Comparison of ENCODE assay signal across 8 cellular contexts in genomic region chr11:3836903-3837302, GRCh38. TPM values are rescaled to one million over a fixed set of nuclear protein-coding genes. Genes with fewer than 3 reads are reported as not detected.
DNase-seq lines count a peak whose midpoint lies in the region; ATAC-seq and TF ChIP-seq lines count a peak whose summit lies in the region.

No MANE protein-coding gene starts in this region.

- TF ChIP-seq CTCF in left lung (IDR thresholded peaks at IDR 0.05) (no peak), transverse colon (IDR thresholded peaks at IDR 0.05) (no peak)

- no peak for TF ChIP-seq EP300 in transverse colon (IDR thresholded peaks at IDR 0.05; ENCODE audit: low read depth)

- H3K36me3 Mint-ChIP-seq in activated T-helper 1 cell treated with anti-CD3 and anti-CD28 coated beads, Interleukin-12 subunit alpha, Interleukin-12 subunit beta, Interleukin-2, Interleukin-4 antibody, amounts not matched to agents 30 ng/mL and 10 ng/mL and 1 ng/mL, durations not matched to agents 14 hours and 24 hours and 36 hours (ENCODE audit: low read depth), result peaks cover 46% of the 10 kb centered on the region

- DNase-seq in activated CD8-positive, alpha-beta memory T cell treated with anti-CD3 and anti-CD28 coated beads for 24 hours, result peak; percentile 76
- DNase-seq in activated CD8-positive, alpha-beta memory T cell treated with anti-CD3 and anti-CD28 coated beads, Interleukin-2, amount 50 U/mL, for 48 hours, result no peak
- peak; percentile 42 for DNase-seq in activated T-helper 1 cell treated with anti-CD3 and anti-CD28 coated beads, Interleukin-12 subunit alpha, Interleukin-12 subunit beta, Interleukin-2, Interleukin-4 antibody, amounts not matched to agents 30 ng/mL and 10 ng/mL and 1 ng/mL, durations not matched to agents 14 hours and 24 hours and 36 hours (ENCODE audit: low spot score)
- DNase-seq in left lung (peak; percentile 79 to 89), transverse colon (peak; percentile 50), HuH-7 (ENCODE audit: low spot score) (no peak), DMS79 treated with DMSO at 0.1 percent for 48 hours (lab: John Stamatoyannopoulos, UW) (no peak)

- no peaks in the 10 kb centered on the region for H3K27me3 ChIP-seq in left lung
- no peaks in the 10 kb centered on the region for H3K27me3 ChIP-seq in transverse colon

- H3K4me1 Mint-ChIP-seq in activated T-helper 1 cell treated with anti-CD3 and anti-CD28 coated beads, Interleukin-12 subunit alpha, Interleukin-12 subunit beta, Interleukin-2, Interleukin-4 antibody, amounts not matched to agents 30 ng/mL and 10 ng/mL and 1 ng/mL, durations not matched to agents 14 hours and 24 hours and 36 hours (ENCODE audit: low read depth), result peaks cover 71% of the 10 kb centered on the region

- no peaks in the 10 kb centered on the region for H3K27me3 Mint-ChIP-seq in activated T-helper 1 cell treated with anti-CD3 and anti-CD28 coated beads, Interleukin-12 subunit alpha, Interleukin-12 subunit beta, Interleukin-2, Interleukin-4 antibody, amounts not matched to agents 30 ng/mL and 10 ng/mL and 1 ng/mL, durations not matched to agents 14 hours and 24 hours and 36 hours (ENCODE audit: insufficient read depth)

- peaks cover 40 to 84% of the 10 kb centered on the region in 2 donors for H3K4me1 ChIP-seq in left lung
- peaks cover 20 to 81% (median 39%) of the 10 kb centered on the region in 4 donors for H3K4me1 ChIP-seq in transverse colon

- 66 to 72% methylated on average over 2 to 5 of the region's 5 CpGs for WGBS in transverse colon (ENCODE audit: low coverage in 1 of 2), 2 donors

- H3K4me3 ChIP-seq in left lung, result peak overlapping the region in 1 of 2 donors; percentile 88
- H3K4me3 ChIP-seq in transverse colon, result peak overlapping the region in 1 of 4 donors; percentile 27

- peak overlapping the region; percentile 94 for H3K27ac Mint-ChIP-seq in activated T-helper 1 cell treated with anti-CD3 and anti-CD28 coated beads, Interleukin-12 subunit alpha, Interleukin-12 subunit beta, Interleukin-2, Interleukin-4 antibody, amounts not matched to agents 30 ng/mL and 10 ng/mL and 1 ng/mL, durations not matched to agents 14 hours and 24 hours and 36 hours

- intact Hi-C loops in activated T-helper 1 cell treated with anti-CD3 and anti-CD28 coated beads, Interleukin-12 subunit alpha, Interleukin-12 subunit beta, Interleukin-2, Interleukin-4 antibody, amounts not matched to agents 30 ng/mL and 10 ng/mL and 1 ng/mL, durations not matched to agents 14 hours and 24 hours and 36 hours (cut with micrococcal nuclease), result no loop called here
- intact Hi-C loops in left lung (cut with DNase I) (no loop called here), transverse colon (cut with DNase I; ENCODE audit: low total_unique reads) (no loop called here)

- H3K4me3 Mint-ChIP-seq in activated T-helper 1 cell treated with anti-CD3 and anti-CD28 coated beads, Interleukin-12 subunit alpha, Interleukin-12 subunit beta, Interleukin-2, Interleukin-4 antibody, amounts not matched to agents 30 ng/mL and 10 ng/mL and 1 ng/mL, durations not matched to agents 14 hours and 24 hours and 36 hours, result peak overlapping the region; percentile 96

- no peaks in the 10 kb centered on the region for H3K9me3 Mint-ChIP-seq in activated T-helper 1 cell treated with anti-CD3 and anti-CD28 coated beads, Interleukin-12 subunit alpha, Interleukin-12 subunit beta, Interleukin-2, Interleukin-4 antibody, amounts not matched to agents 30 ng/mL and 10 ng/mL and 1 ng/mL, durations not matched to agents 14 hours and 24 hours and 36 hours

- H3K27ac ChIP-seq in left lung, result peak overlapping the region; percentile 48 to 99
- peak overlapping the region; percentile 61 to 98 (median 82) for H3K27ac ChIP-seq in transverse colon

- H3K9me3 ChIP-seq in left lung (no peaks in the 10 kb centered on the region), transverse colon (no peaks in the 10 kb centered on the region)

- peaks cover 0 to 19% of the 10 kb centered on the region in 2 donors for H3K36me3 ChIP-seq in left lung
- no peaks in the 10 kb centered on the region for H3K36me3 ChIP-seq in transverse colon

- ATAC-seq in left lung (no peak), GM19395 (IDR thresholded peaks at IDR 0.05; ENCODE audit: unreplicated experiment) (no peak)

- in situ Hi-C loops in transverse colon (cut with MboI; ENCODE audit: low pct_ligation_motif_present in 1 of 4, low pct_unique_long_range_greater_than_20kb in 1 of 4, low sequenced_read_pairs in 3 of 4), result no loop called here

- TF ChIP-seq POLR2A in transverse colon (IDR thresholded peaks at IDR 0.05), result no peak

RNA-seq across cellular contexts. Expression of gene RHOG, which starts 3.9 kb away (rescaled TPM):
- total RNA-seq in activated T-helper 1 cell treated with anti-CD3 and anti-CD28 coated beads, Interleukin-12 subunit alpha, Interleukin-12 subunit beta, Interleukin-2, Interleukin-4 antibody, amounts not matched to agents 30 ng/mL and 10 ng/mL and 1 ng/mL, durations not matched to agents 14 hours and 24 hours and 36 hours, result 170 and 179 TPM in 2 replicates
- 100 to 1,000 TPM in 1 of 2 donors, 10 to 100 TPM in 1; 57.1 to 109 TPM for total RNA-seq in left lung
- 100 to 1,000 TPM in 1 of 4 donors, 10 to 100 TPM in 3; 21.7 to 146 (median 80.6) TPM for total RNA-seq in transverse colon

RNA-seq across cellular contexts. Expression of gene STIM1, which starts 18.6 kb away (rescaled TPM):
- total RNA-seq in activated T-helper 1 cell treated with anti-CD3 and anti-CD28 coated beads, Interleukin-12 subunit alpha, Interleukin-12 subunit beta, Interleukin-2, Interleukin-4 antibody, amounts not matched to agents 30 ng/mL and 10 ng/mL and 1 ng/mL, durations not matched to agents 14 hours and 24 hours and 36 hours, result 61.7 and 68.0 TPM in 2 replicates
- 10 to 100 TPM; 50.9 to 52.9 TPM for total RNA-seq in left lung
- total RNA-seq in transverse colon, result 10 to 100 TPM; 41.2 to 79.3 (median 48.0) TPM

RNA-seq across cellular contexts. Expression of gene PGAP2, which starts 28.5 kb away (rescaled TPM):
- 29.8 and 30.1 TPM in 2 replicates for total RNA-seq in activated T-helper 1 cell treated with anti-CD3 and anti-CD28 coated beads, Interleukin-12 subunit alpha, Interleukin-12 subunit beta, Interleukin-2, Interleukin-4 antibody, amounts not matched to agents 30 ng/mL and 10 ng/mL and 1 ng/mL, durations not matched to agents 14 hours and 24 hours and 36 hours
- total RNA-seq in left lung (10 to 100 TPM; 19.5 to 26.5 TPM), transverse colon (10 to 100 TPM in 3 of 4 donors, 1 to 10 TPM in 1; 8.2 to 41.1 (median 37.9) TPM)

RNA-seq across cellular contexts. Expression of gene NUP98, which starts 39.5 kb away (rescaled TPM):
- 122 and 123 TPM in 2 replicates for total RNA-seq in activated T-helper 1 cell treated with anti-CD3 and anti-CD28 coated beads, Interleukin-12 subunit alpha, Interleukin-12 subunit beta, Interleukin-2, Interleukin-4 antibody, amounts not matched to agents 30 ng/mL and 10 ng/mL and 1 ng/mL, durations not matched to agents 14 hours and 24 hours and 36 hours
- total RNA-seq in left lung (10 to 100 TPM; 59.9 to 66.8 TPM), transverse colon (100 to 1,000 TPM in 1 of 4 donors, 10 to 100 TPM in 3; 37.0 to 103 (median 72.4) TPM)

Comparison
In these comparisons a context has a peak if more than half of its experiments do, and no peak if none do; other contexts are left out.
1. DNase-seq: peak in activated CD8-positive, alpha-beta memory T cell treated with anti-CD3 and anti-CD28 coated beads for 24 hours (single experiment), activated T-helper 1 cell treated with anti-CD3 and anti-CD28 coated beads, Interleukin-12 subunit alpha, Interleukin-12 subunit beta, Interleukin-2, Interleukin-4 antibody, amounts not matched to agents 30 ng/mL and 10 ng/mL and 1 ng/mL, durations not matched to agents 14 hours and 24 hours and 36 hours (single experiment), left lung (2 of 2) and transverse colon (single experiment); none in activated CD8-positive, alpha-beta memory T cell treated with anti-CD3 and anti-CD28 coated beads, Interleukin-2, amount 50 U/mL, for 48 hours (single experiment), HuH-7 (single experiment) and DMS79 treated with DMSO at 0.1 percent for 48 hours (single experiment).